In genomic region chr1:16611164-16611563, GRCh38 we compare ENCODE assay signal across 2 cellular contexts. TPM values are rescaled to one million over a fixed set of nuclear protein-coding genes. Genes with fewer than 3 reads are reported as not detected.
"Had no signal": no experiment of that assay in that cellular context is flagged by ENCODE, and none has a peak within 500 bp of the region (broad histone marks: within the 10 kb centered on the region; RNA-seq: fewer than 3 reads in every experiment).

No MANE protein-coding gene starts in this region.

RNA-seq across cellular contexts. Expression of gene RNU1-3, which starts 55.6 kb away (rescaled TPM):
- total RNA-seq: osteoblast had no signal
- polyA plus RNA-seq: spleen had no signal
